ENCODE assay signal across 12 cellular contexts in the genomic region with DNA sequence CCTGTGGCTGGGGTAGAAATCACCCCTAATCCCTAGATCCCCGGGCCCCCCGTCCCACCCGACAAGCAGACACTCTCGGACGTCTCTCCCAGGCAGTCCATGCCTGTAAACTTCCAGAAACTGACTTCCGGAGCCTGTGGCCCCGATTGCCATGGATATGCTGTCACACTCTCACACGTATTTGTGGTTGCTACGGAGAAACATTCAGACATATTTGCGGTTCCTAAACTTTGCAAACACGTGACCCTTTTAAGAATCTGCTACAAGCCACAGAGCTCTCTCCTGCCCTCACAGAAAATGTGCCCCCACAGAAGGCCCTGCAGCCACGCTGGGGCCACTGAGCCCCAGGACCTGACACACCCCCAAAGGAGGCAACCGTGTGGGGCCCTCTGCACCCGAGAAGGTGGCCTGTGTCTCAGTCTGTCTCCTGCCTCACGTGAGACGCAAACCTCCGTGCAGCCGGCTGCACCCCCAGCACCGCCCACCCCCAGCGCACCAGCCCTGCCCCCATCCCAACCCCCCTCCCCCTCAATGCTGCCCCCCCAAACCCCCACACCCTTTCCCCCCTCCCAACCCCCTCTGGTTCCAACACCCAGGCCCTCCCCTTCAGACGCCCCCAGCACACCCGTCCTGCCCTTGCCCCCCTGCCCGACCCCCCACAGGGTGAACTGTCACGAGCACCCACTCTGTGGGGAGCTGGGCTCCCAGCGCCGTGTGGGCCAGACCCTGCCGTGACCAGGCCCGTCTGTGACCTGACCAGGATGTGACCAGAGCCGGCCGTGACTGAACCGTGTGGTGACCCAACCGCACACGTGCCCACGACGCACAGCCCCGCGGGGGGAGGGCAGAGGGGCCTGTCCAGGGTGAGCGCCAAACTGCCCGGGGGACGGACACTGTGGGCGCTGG.
DNase-seq lines count a peak whose midpoint lies in the region; FAIRE-seq and TF ChIP-seq lines count a peak whose summit lies in the region.
"Had no signal": no experiment of that assay in that cellular context is flagged by ENCODE, and none has a peak within 500 bp of the region (broad histone marks: within the 10 kb centered on the region; RNA-seq: fewer than 3 reads in every experiment).

No MANE protein-coding gene starts in this region.

- H3K4me1 ChIP-seq in kidney (ENCODE audit: control insufficient read depth in 1 of 2, insufficient read depth in 1 of 2, low read depth in 1 of 2, low read length in 2 of 2) = no peaks in the 10 kb centered on the region

- H3K27me3 ChIP-seq in BJ (ENCODE audit: control insufficient read depth, insufficient read depth, low read length) = no peaks in the 10 kb centered on the region

- no peak overlapping the region for H3K9ac ChIP-seq in kidney (ENCODE audit: low read length in 2 of 2)

- no peaks in the 10 kb centered on the region for H3K9me3 ChIP-seq in kidney (ENCODE audit: control insufficient read depth in 1 of 2, low read length in 2 of 2)

- H3K36me3 ChIP-seq in BJ (ENCODE audit: control insufficient read depth, insufficient read depth, low read length) (no peaks in the 10 kb centered on the region), kidney (ENCODE audit: control insufficient read depth in 1 of 2, insufficient read depth in 2 of 2, low read length in 2 of 2) (no peaks in the 10 kb centered on the region)

- POLR2A ChIA-PET in BJ (lab: Charles Lee) = interaction anchor here (0.8 kb wide), 1 partner anchor 189 kb away, joined by 23 read pairs; no protein-coding TSS in a partner anchor

- CTCF ChIA-PET in BJ (lab: Yijun Ruan, JAX) = interaction anchor here (0.7 to 1.4 kb wide), 2 partner anchors 50 to 71 kb away, joined by 3 to 4 read pairs; no protein-coding TSS in a partner anchor

- H3K4me3 ChIP-seq in BJ (ENCODE audit: low read depth, low read length) = peak overlapping the region; percentile 18; the same call in 1 of the 2 replicates
- H3K4me3 ChIP-seq in kidney (ENCODE audit: low read length in 2 of 2) = no peak overlapping the region

- intact Hi-C loops in kidney (cut with DNase I) = no loop called here

- peak; percentile 91 for DNase-seq in BJ (ENCODE audit: low read depth)
- DNase-seq in HT1080 (ENCODE audit: low read depth) = peak; percentile 45
- peak; percentile 86 for DNase-seq in dedifferentiated amniotic fluid mesenchymal stem cell (ENCODE audit: extremely low spot score)
- DNase-seq in mesenteric fat pad (ENCODE audit: low spot score) = peak; percentile 60
- DNase-seq in kidney = no peak
- DNase-seq in NCI-H2081 (lab: John Stamatoyannopoulos, UW) = no peak
- DNase-seq in NCI-H526 (lab: John Stamatoyannopoulos, UW) = no peak
- DNase-seq in central memory CD4-positive, alpha-beta T cell = no peak
- DNase-seq: activated CD4-positive, alpha-beta T cell treated with anti-CD3 and anti-CD28 coated beads for 4 hours; CD4-positive, CD25-positive, alpha-beta regulatory T cell; nucleus accumbens; T-cell had no signal

- H3K27ac ChIP-seq in kidney (ENCODE audit: low read depth in 2 of 2, low read length in 2 of 2) = no peak overlapping the region

- FAIRE-seq in kidney (lab: Jason Lieb, UNC) = no peak

- TF ChIP-seq CTCF in BJ (IDR thresholded peaks at IDR 0.05; ENCODE audit: insufficient read depth, low read depth, low read length) (no peak), kidney (IDR thresholded peaks at IDR 0.05; ENCODE audit: borderline replicate concordance, extremely low read depth, insufficient read depth) (no peak)

Comparison
In these comparisons a context has a peak if more than half of its experiments do, and no peak if none do; other contexts are left out.
1. DNase-seq: peak in BJ (single experiment), HT1080 (single experiment), dedifferentiated amniotic fluid mesenchymal stem cell (single experiment) and mesenteric fat pad (single experiment); none in kidney (single experiment), NCI-H2081 (0 of 2), NCI-H526 (0 of 2) and central memory CD4-positive, alpha-beta T cell (single experiment).